Comparison of ENCODE assay signal across 20 cellular contexts in the genomic region with DNA sequence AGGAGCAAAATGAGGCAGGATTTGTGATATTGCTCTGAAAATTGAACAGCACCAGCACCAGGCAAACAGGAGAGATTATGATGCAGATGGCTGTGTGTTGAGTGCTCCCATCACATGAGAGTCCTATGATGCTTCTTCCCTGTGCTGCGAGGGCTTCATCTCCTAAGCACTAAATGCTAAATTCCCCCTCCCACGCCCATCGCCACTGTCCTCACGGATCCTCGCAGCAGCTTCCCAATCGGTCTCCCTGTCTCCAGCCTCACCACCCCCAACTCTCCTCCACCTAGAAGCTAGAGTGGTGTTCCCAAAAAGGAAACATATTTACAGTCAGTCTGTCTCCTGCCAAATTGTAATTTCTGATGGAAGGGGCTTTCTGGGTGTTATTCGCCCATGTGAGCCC.
"Had no signal": no experiment of that assay in that cellular context is flagged by ENCODE, and none has a peak within 500 bp of the region (broad histone marks: within the 10 kb centered on the region; RNA-seq: fewer than 3 reads in every experiment).

No MANE protein-coding gene starts in this region.

- H3K27ac ChIP-seq: SJSA1, SK-N-MC had no signal

- DNase-seq: Karpas-422, KG1, MG63, NCI-H1092, NCI-H1105 treated with DMSO at 0.1 percent for 48 hours, NCI-H1417 treated with DMSO at 0.1 percent for 48 hours, NCI-H146, NCI-H1694 treated with DMSO at 0.1 percent for 48 hours, NCI-H1930, NCI-H2081, NCI-H2107, NCI-H2227 treated with DMSO at 0.1 percent for 48 hours, NCI-H524, NCI-H69, NCI-H774, Right ventricle myocardium superior, RPMI8226, SIG-M5 had no signal
